8 cellular contexts compared by ENCODE assay signal in genomic region chr11:117178210-117179034, GRCh38. TPM values are rescaled to one million over a fixed set of nuclear protein-coding genes. Genes with fewer than 3 reads are reported as not detected.
DNase-seq lines count a peak whose midpoint lies in the region; ATAC-seq and TF ChIP-seq lines count a peak whose summit lies in the region.

Gene SIDT2 (plus strand): TSS chr11:117178743. CDS start chr11:117179264, 521 bp downstream.

- H3K4me3 ChIP-seq in GM12865 (ENCODE audit: low read depth, low read length) (peak within 1 kb of the TSS; percentile 88), adipocyte (ENCODE audit: low read length) (peak within 1 kb of the TSS; percentile 94), cardiac muscle cell (peak within 1 kb of the TSS; percentile 81), parathyroid adenoma (ENCODE audit: low read depth, low read length) (peak within 1 kb of the TSS; percentile 67), tibial nerve (peak within 1 kb of the TSS; percentile 84 to 97 (median 92))

- no peaks in the 10 kb centered on the region for H3K79me2 ChIP-seq in parathyroid adenoma

- H3K27me3 ChIP-seq in adipocyte (replicated peaks; ENCODE audit: control insufficient read depth, insufficient read depth, low read length) (no peaks in the 10 kb centered on the region), cardiac muscle cell (no peaks in the 10 kb centered on the region), parathyroid adenoma (ENCODE audit: control insufficient read depth, insufficient read depth, low read length) (no peaks in the 10 kb centered on the region), tibial nerve (no peaks in the 10 kb centered on the region)

- peak; percentile 93 for ATAC-seq in HG02798 (IDR thresholded peaks at IDR 0.05; ENCODE audit: poor library complexity, unreplicated experiment)

- TF ChIP-seq EP300 in tibial nerve (IDR thresholded peaks at IDR 0.05) = peak; percentile 93 to 99

- H3K36me3 ChIP-seq in adipocyte (ENCODE audit: control insufficient read depth, insufficient read depth, low read length, severe bottlenecking) = peaks cover 14% of the 10 kb centered on the region
- H3K36me3 ChIP-seq in cardiac muscle cell = no peaks in the 10 kb centered on the region
- no peaks in the 10 kb centered on the region for H3K36me3 ChIP-seq in parathyroid adenoma (ENCODE audit: control insufficient read depth, insufficient read depth, low read length)
- H3K36me3 ChIP-seq in tibial nerve = peaks cover 0 to 19% (median 9%) of the 10 kb centered on the region in 3 donors

- TF ChIP-seq CTCF in GM12865 (IDR thresholded peaks at IDR 0.05; ENCODE audit: insufficient read depth, low read depth, low read length, missing control alignments) (no peak), cardiac muscle cell (IDR thresholded peaks at IDR 0.05; ENCODE audit: low read depth, low read length) (no peak), parathyroid adenoma (IDR thresholded peaks at IDR 0.05) (no peak), tibial nerve (IDR thresholded peaks at IDR 0.05) (peak in 2 of 5 experiments; percentile 41 to 66)

- H3K27ac ChIP-seq in cardiac muscle cell = peak within 1 kb of the TSS; percentile 90
- H3K27ac ChIP-seq in parathyroid adenoma = peak within 1 kb of the TSS; percentile 64
- peak within 1 kb of the TSS; percentile 91 to 100 (median 99) for H3K27ac ChIP-seq in tibial nerve

- DNase-seq in GM12865 (ENCODE audit: low read depth) (peak; percentile 93), NCI-H1436 (lab: John Stamatoyannopoulos, UW) (peak; percentile 81), T follicular helper cell (ENCODE audit: low read depth) (peak; percentile 83), adipocyte (ENCODE audit: low read depth) (peak; percentile 98), cardiac muscle cell (ENCODE audit: low read depth in 1 of 2, low spot score in 1 of 2) (peak; percentile 97 to 99), tibial nerve (ENCODE audit: low spot score in 2 of 2) (peak; percentile 90 to 91)

- H3K4me2 ChIP-seq in parathyroid adenoma (ENCODE audit: low read length) = peak within 1 kb of the TSS; percentile 70

- H3K9ac ChIP-seq in adipocyte (ENCODE audit: low read length) (peak within 1 kb of the TSS; percentile 96), parathyroid adenoma (peak within 1 kb of the TSS; percentile 11)

- H3K4me1 ChIP-seq in adipocyte (ENCODE audit: control insufficient read depth, insufficient read depth, low read length) (peaks cover 47% of the 10 kb centered on the region), cardiac muscle cell (ENCODE audit: low read depth) (peaks cover 19% of the 10 kb centered on the region), parathyroid adenoma (peaks cover 15% of the 10 kb centered on the region), tibial nerve (peaks cover 0 to 68% (median 27%) of the 10 kb centered on the region in 4 donors)

- TF ChIP-seq POLR2A in tibial nerve (IDR thresholded peaks at IDR 0.05) = peak; percentile 93 to 98

- H2AFZ ChIP-seq in parathyroid adenoma = peak within 1 kb of the TSS; percentile 82

- 1% methylated on average over 45 to 50 of the region's 51 CpGs for WGBS in tibial nerve, 2 donors

- H3K9me3 ChIP-seq in adipocyte (ENCODE audit: control insufficient read depth, low read length) = no peaks in the 10 kb centered on the region
- no peaks in the 10 kb centered on the region for H3K9me3 ChIP-seq in cardiac muscle cell (ENCODE audit: low read depth)
- H3K9me3 ChIP-seq in parathyroid adenoma (ENCODE audit: control insufficient read depth, low read length) = no peaks in the 10 kb centered on the region
- H3K9me3 ChIP-seq in tibial nerve = no peaks in the 10 kb centered on the region

RNA-seq across cellular contexts. Expression of gene SIDT2, which starts in this region (rescaled TPM):
- total RNA-seq in cardiac muscle cell = 27.1 and 32.9 TPM in 2 replicates
- polyA plus RNA-seq in cardiac muscle cell = 10.3 and 16.1 TPM in 2 replicates
- 100 to 1,000 TPM in 3 of 4 donors, 10 to 100 TPM in 1; 72.6 to 132 (median 125) TPM for total RNA-seq in tibial nerve

Comparison
In these comparisons a context has a peak if more than half of its experiments do, and no peak if none do; other contexts are left out.
1. Peak in every context shown above with its lines: DNase-seq, ATAC-seq, H3K4me3 ChIP-seq and H3K27ac ChIP-seq.